Comparison of ENCODE assay signal across 9 cellular contexts in the genomic region with DNA sequence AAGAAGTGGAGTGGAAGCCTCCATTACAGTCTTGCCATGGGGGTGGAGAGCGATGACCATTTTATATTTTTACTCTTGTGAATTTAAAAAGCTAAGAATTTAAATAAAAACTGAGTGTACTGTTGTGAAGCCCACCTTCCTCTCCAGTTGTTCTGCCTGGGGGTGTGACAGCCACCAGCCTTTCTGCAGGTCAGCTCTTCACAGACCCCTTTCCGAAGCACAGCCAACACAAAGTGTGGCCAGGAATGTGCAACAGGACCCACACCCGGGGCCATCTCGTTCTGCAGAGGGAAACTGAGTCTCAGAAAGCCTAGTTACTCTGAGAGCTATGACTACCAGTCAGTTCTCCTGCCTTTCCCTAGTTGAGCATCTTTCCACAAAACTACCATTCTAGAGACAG. TPM values are rescaled to one million over a fixed set of nuclear protein-coding genes. Genes with fewer than 3 reads are reported as not detected.
DNase-seq lines count a peak whose midpoint lies in the region; ATAC-seq, FAIRE-seq and TF ChIP-seq lines count a peak whose summit lies in the region.
"Had no signal": no experiment of that assay in that cellular context is flagged by ENCODE, and none has a peak within 500 bp of the region (broad histone marks: within the 10 kb centered on the region; RNA-seq: fewer than 3 reads in every experiment).

No MANE protein-coding gene starts in this region.

- intact Hi-C loops in pancreas (cut with DNase I): no loop called here

- H3K4me3 ChIP-seq in iPS-18a (ENCODE audit: low read length): peak overlapping the region; percentile 90
- H3K4me3 ChIP-seq in pancreas: peak overlapping the region in 2 of 4 donors; percentile 96

- H3K27me3 ChIP-seq in iPS-18a (ENCODE audit: control insufficient read depth, insufficient read depth, low read length) (peaks cover 19% of the 10 kb centered on the region), pancreas (no peaks in the 10 kb centered on the region)

- H3K36me3 ChIP-seq in iPS-18a (ENCODE audit: control insufficient read depth, low read depth, low read length): peaks cover 28% of the 10 kb centered on the region
- peaks cover 3 to 22% (median 5%) of the 10 kb centered on the region in 3 donors for H3K36me3 ChIP-seq in pancreas

- H3K9me3 Mint-ChIP-seq in activated CD4-positive, alpha-beta memory T cell treated with anti-CD3 and anti-CD28 coated beads, Interleukin-2, amount 10 ng/mL, durations not matched to agents 7 days and 5 days: no peaks in the 10 kb centered on the region
- no peaks in the 10 kb centered on the region for H3K9me3 Mint-ChIP-seq in stimulated activated naive B cell treated with anti-CD40 and anti-IgM and Interleukin-4, amounts not matched to agents 10 μg/mL and 1 μg/mL and 100 μg/mL, for 72 hours

- peaks cover 4% of the 10 kb centered on the region for H3K27me3 Mint-ChIP-seq in activated CD4-positive, alpha-beta memory T cell treated with anti-CD3 and anti-CD28 coated beads, Interleukin-2, amount 10 ng/mL, durations not matched to agents 7 days and 5 days
- H3K27me3 Mint-ChIP-seq in stimulated activated naive B cell treated with anti-CD40 and anti-IgM and Interleukin-4, amounts not matched to agents 10 μg/mL and 1 μg/mL and 100 μg/mL, for 72 hours: peaks cover 8 to 9% of the 10 kb centered on the region in 2 donors

- no peak for FAIRE-seq in pancreas (lab: Jason Lieb, UNC)

- H3K36me3 Mint-ChIP-seq in activated CD4-positive, alpha-beta memory T cell treated with anti-CD3 and anti-CD28 coated beads, Interleukin-2, amount 10 ng/mL, durations not matched to agents 7 days and 5 days (ENCODE audit: low read depth): peaks cover 37% of the 10 kb centered on the region
- H3K36me3 Mint-ChIP-seq in stimulated activated naive B cell treated with anti-CD40 and anti-IgM and Interleukin-4, amounts not matched to agents 10 μg/mL and 1 μg/mL and 100 μg/mL, for 72 hours: peaks cover 15 to 37% of the 10 kb centered on the region in 2 donors

- H3K4me1 Mint-ChIP-seq in activated CD4-positive, alpha-beta memory T cell treated with anti-CD3 and anti-CD28 coated beads, Interleukin-2, amount 10 ng/mL, durations not matched to agents 7 days and 5 days: peaks cover 54% of the 10 kb centered on the region
- H3K4me1 Mint-ChIP-seq in stimulated activated naive B cell treated with anti-CD40 and anti-IgM and Interleukin-4, amounts not matched to agents 10 μg/mL and 1 μg/mL and 100 μg/mL, for 72 hours: peaks cover 24 to 50% of the 10 kb centered on the region in 2 donors

- CTCF ChIA-PET in activated CD4-positive, alpha-beta memory T cell treated with anti-CD3 and anti-CD28 coated beads, Interleukin-2, amount 10 ng/mL, durations not matched to agents 7 days and 5 days (lab: Charles Lee): interaction anchor here (0.6 to 8.1 kb wide), 6 partner anchors 8 to 391 kb away, joined by 3 to 127 read pairs (median 4); a partner anchor contains a TSS

- POLR2A ChIA-PET in activated CD4-positive, alpha-beta memory T cell treated with anti-CD3 and anti-CD28 coated beads, Interleukin-2, amount 10 ng/mL, durations not matched to agents 7 days and 5 days (lab: Charles Lee): interaction anchor here (0.8 to 7.8 kb wide), 16 partner anchors 9 to 426 kb away, joined by 3 to 187 read pairs (median 10); a partner anchor contains a TSS

- peak overlapping the region; percentile 65 for H3K9ac ChIP-seq in iPS-18a (ENCODE audit: low read length)

- H3K9me3 ChIP-seq in iPS-18a (ENCODE audit: control insufficient read depth, low read depth, low read length): no peaks in the 10 kb centered on the region
- H3K9me3 ChIP-seq in pancreas: no peaks in the 10 kb centered on the region

- 77 to 82% methylated on average over 4 of the region's 4 CpGs for WGBS in pancreas, 2 donors

- peak overlapping the region; percentile 90 for H3K4me3 Mint-ChIP-seq in activated CD4-positive, alpha-beta memory T cell treated with anti-CD3 and anti-CD28 coated beads, Interleukin-2, amount 10 ng/mL, durations not matched to agents 7 days and 5 days
- peak overlapping the region; percentile 93 to 96 for H3K4me3 Mint-ChIP-seq in stimulated activated naive B cell treated with anti-CD40 and anti-IgM and Interleukin-4, amounts not matched to agents 10 μg/mL and 1 μg/mL and 100 μg/mL, for 72 hours

- ATAC-seq in stimulated activated naive B cell treated with anti-CD40 and anti-IgM and Interleukin-4, amounts not matched to agents 10 μg/mL and 1 μg/mL and 100 μg/mL, for 72 hours (replicated peaks): no peak
- no peak for ATAC-seq in pancreas

- H3K27ac ChIP-seq in iPS-18a (ENCODE audit: low read length) (no peak overlapping the region), pancreas (no peak overlapping the region)

- peaks cover 5% of the 10 kb centered on the region for H3K4me1 ChIP-seq in iPS-18a (ENCODE audit: control insufficient read depth, low read depth, low read length)
- peaks cover 8 to 15% (median 13%) of the 10 kb centered on the region in 3 donors for H3K4me1 ChIP-seq in pancreas

- DNase-seq in activated CD8-positive, alpha-beta memory T cell treated with anti-CD3 and anti-CD28 coated beads, Interleukin-2, amount 50 U/mL, for 48 hours: peak; percentile 52
- DNase-seq in activated CD8-positive, alpha-beta memory T cell treated with anti-CD3 and anti-CD28 coated beads for 24 hours: no peak
- no peak for DNase-seq in activated CD4-positive, alpha-beta memory T cell treated with anti-CD3 and anti-CD28 coated beads, Interleukin-2, amount 10 ng/mL, durations not matched to agents 7 days and 5 days
- DNase-seq in stimulated activated naive B cell treated with anti-CD40 and anti-IgM and Interleukin-4, amounts not matched to agents 10 μg/mL and 1 μg/mL and 100 μg/mL, for 72 hours: no peak
- no peak for DNase-seq in effector CD8-positive, alpha-beta T cell (lab: John Stamatoyannopoulos, UW)
- DNase-seq in mucosa of gallbladder (ENCODE audit: low spot score) (no peak), pancreas (no peak)
- DNase-seq: NCI-H187 had no signal

- no peak for TF ChIP-seq CTCF in pancreas (IDR thresholded peaks at IDR 0.05)

- H3K27ac Mint-ChIP-seq in activated CD4-positive, alpha-beta memory T cell treated with anti-CD3 and anti-CD28 coated beads, Interleukin-2, amount 10 ng/mL, durations not matched to agents 7 days and 5 days: peak overlapping the region; percentile 78
- no peak overlapping the region for H3K27ac Mint-ChIP-seq in stimulated activated naive B cell treated with anti-CD40 and anti-IgM and Interleukin-4, amounts not matched to agents 10 μg/mL and 1 μg/mL and 100 μg/mL, for 72 hours

RNA-seq across cellular contexts. Expression of a gene that starts 1.4 kb away (rescaled TPM):
- total RNA-seq in activated CD4-positive, alpha-beta memory T cell treated with anti-CD3 and anti-CD28 coated beads, Interleukin-2, amount 10 ng/mL, durations not matched to agents 7 days and 5 days: 10 to 100 TPM; 39.8 to 40.0 TPM
- 27.5 TPM for total RNA-seq in mucosa of gallbladder
- 10 to 100 TPM in 5 of 6 donors, 1 to 10 TPM in 1; 9.5 to 15.6 (median 11.3) TPM for total RNA-seq in pancreas
- 10 to 100 TPM in 1 of 2 donors, 1 to 10 TPM in 1; 7.7 to 13.5 TPM for polyA plus RNA-seq in pancreas

RNA-seq across cellular contexts. Expression of a gene that starts 23.3 kb away (rescaled TPM):
- 10 to 100 TPM; 26.6 to 27.3 TPM for total RNA-seq in activated CD4-positive, alpha-beta memory T cell treated with anti-CD3 and anti-CD28 coated beads, Interleukin-2, amount 10 ng/mL, durations not matched to agents 7 days and 5 days
- total RNA-seq in mucosa of gallbladder (23.9 TPM), pancreas (10 to 100 TPM; 14.0 to 26.2 (median 19.7) TPM)
- 10 to 100 TPM in 1 of 2 donors, 1 to 10 TPM in 1; 9.6 to 11.0 TPM for polyA plus RNA-seq in pancreas
